In genomic region chr4:77695769-77696168, GRCh38 we compare ENCODE assay signal across 12 cellular contexts.
DNase-seq lines count a peak whose midpoint lies in the region; TF ChIP-seq lines count a peak whose summit lies in the region.
"Had no signal": no experiment of that assay in that cellular context is flagged by ENCODE, and none has a peak within 500 bp of the region (broad histone marks: within the 10 kb centered on the region; RNA-seq: fewer than 3 reads in every experiment).

No MANE protein-coding gene starts in this region.

- H3K27ac ChIP-seq in neural progenitor cell: no peak overlapping the region
- H3K27ac ChIP-seq: coronary artery, skin epidermis had no signal

- no peak overlapping the region for H3K4me2 ChIP-seq in neural progenitor cell

- peaks cover 19% of the 10 kb centered on the region for H3K4me1 Mint-ChIP-seq in neural progenitor cell
- H3K4me1 Mint-ChIP-seq in activated T-cell treated with anti-CD3 and anti-CD28 coated beads, Interleukin-2, amount 50 U/mL, for 24 hours (ENCODE audit: low read depth): peaks cover 3% of the 10 kb centered on the region
- H3K4me1 Mint-ChIP-seq in nephron progenitor cell: peaks cover 42% of the 10 kb centered on the region

- H3K27me3 Mint-ChIP-seq in neural progenitor cell (ENCODE audit: insufficient read depth, low read depth) (no peaks in the 10 kb centered on the region), nephron progenitor cell (ENCODE audit: low read depth, poor library complexity) (no peaks in the 10 kb centered on the region)
- H3K27me3 Mint-ChIP-seq in activated T-cell treated with anti-CD3 and anti-CD28 coated beads, Interleukin-2, amount 50 U/mL, for 24 hours: no peaks in the 10 kb centered on the region
- H3K27me3 Mint-ChIP-seq: stimulated activated naive CD8-positive, alpha-beta T cell treated with anti-CD3 and anti-CD28 coated beads, Interleukin-15, Interleukin-2, amounts not matched to agents 100 ng/mL and 50 ng/mL, for 24 hours had no signal

- no peaks in the 10 kb centered on the region for H3K79me2 ChIP-seq in neural progenitor cell (ENCODE audit: low read depth)

- H3K36me3 Mint-ChIP-seq in neural progenitor cell (no peaks in the 10 kb centered on the region), nephron progenitor cell (ENCODE audit: low read depth) (no peaks in the 10 kb centered on the region)
- H3K36me3 Mint-ChIP-seq in activated T-cell treated with anti-CD3 and anti-CD28 coated beads, Interleukin-2, amount 50 U/mL, for 24 hours (ENCODE audit: low read depth): no peaks in the 10 kb centered on the region

- H3K9me3 Mint-ChIP-seq in neural progenitor cell (no peaks in the 10 kb centered on the region), nephron progenitor cell (no peaks in the 10 kb centered on the region)
- H3K9me3 Mint-ChIP-seq in activated T-cell treated with anti-CD3 and anti-CD28 coated beads, Interleukin-2, amount 50 U/mL, for 24 hours: no peaks in the 10 kb centered on the region
- H3K9me3 Mint-ChIP-seq: stimulated activated naive CD8-positive, alpha-beta T cell treated with anti-CD3 and anti-CD28 coated beads, Interleukin-15, Interleukin-2, amounts not matched to agents 100 ng/mL and 50 ng/mL, for 24 hours had no signal

- peaks cover 16% of the 10 kb centered on the region for H3K4me1 ChIP-seq in neural progenitor cell

- no peaks in the 10 kb centered on the region for H4K20me1 ChIP-seq in neural progenitor cell (ENCODE audit: low read depth)

- H3K4me3 Mint-ChIP-seq in neural progenitor cell (no peak overlapping the region), nephron progenitor cell (no peak overlapping the region)
- H3K4me3 Mint-ChIP-seq in activated T-cell treated with anti-CD3 and anti-CD28 coated beads, Interleukin-2, amount 50 U/mL, for 24 hours: no peak overlapping the region
- H3K4me3 Mint-ChIP-seq: stimulated activated naive CD8-positive, alpha-beta T cell treated with anti-CD3 and anti-CD28 coated beads, Interleukin-15, Interleukin-2, amounts not matched to agents 100 ng/mL and 50 ng/mL, for 24 hours had no signal

- peaks cover 12% of the 10 kb centered on the region for H3F3A ChIP-seq in neural progenitor cell (ENCODE audit: low read depth)

- no peak overlapping the region for H3K9ac ChIP-seq in neural progenitor cell

- no peak overlapping the region for H3K4me3 ChIP-seq in neural progenitor cell
- H3K4me3 ChIP-seq: coronary artery, skin epidermis had no signal

- H2AFZ ChIP-seq in neural progenitor cell (replicated peaks): peak overlapping the region; percentile 6

- H3K27ac Mint-ChIP-seq in neural progenitor cell (no peak overlapping the region), nephron progenitor cell (no peak overlapping the region)
- H3K27ac Mint-ChIP-seq in activated T-cell treated with anti-CD3 and anti-CD28 coated beads, Interleukin-2, amount 50 U/mL, for 24 hours: no peak overlapping the region
- H3K27ac Mint-ChIP-seq: stimulated activated naive CD8-positive, alpha-beta T cell treated with anti-CD3 and anti-CD28 coated beads, Interleukin-15, Interleukin-2, amounts not matched to agents 100 ng/mL and 50 ng/mL, for 24 hours had no signal

- DNase-seq in GM03348 (ENCODE audit: low spot score) (peak; percentile 83), OCI-M1 (lab: John Stamatoyannopoulos, UW) (peak; percentile 10), dermis microvascular lymphatic vessel endothelial cell (ENCODE audit: low read depth in 2 of 2) (peak; percentile 16 to 88), neural progenitor cell (ENCODE audit: low spot score) (no peak), middle frontal gyrus (ENCODE audit: extremely low spot score, low spot score) (no peak), nephron progenitor cell (no peak), cardiac septum (ENCODE audit: low spot score) (no peak)
- no peak for DNase-seq in activated T-cell treated with anti-CD3 and anti-CD28 coated beads, Interleukin-2, amount 50 U/mL, for 24 hours
- DNase-seq: NCI-H187 treated with DMSO at 0.1 percent for 48 hours had no signal

- H3K27me3 ChIP-seq in neural progenitor cell: no peaks in the 10 kb centered on the region

- intact Hi-C loops in cardiac septum (cut with DNase I): no loop called here

- H3K36me3 ChIP-seq in neural progenitor cell: no peaks in the 10 kb centered on the region

- TF ChIP-seq CTCF in neural progenitor cell (IDR thresholded peaks at IDR 0.05) (no peak), nephron progenitor cell (IDR thresholded peaks at IDR 0.05) (no peak)

- no peaks in the 10 kb centered on the region for H3K9me3 ChIP-seq in neural progenitor cell (ENCODE audit: low read depth)

Comparison
In these comparisons a context has a peak if more than half of its experiments do, and no peak if none do; other contexts are left out.
1. DNase-seq: peak in GM03348 (single experiment), OCI-M1 (single experiment) and dermis microvascular lymphatic vessel endothelial cell (2 of 2); none in neural progenitor cell (single experiment), activated T-cell treated with anti-CD3 and anti-CD28 coated beads, Interleukin-2, amount 50 U/mL, for 24 hours (single experiment), middle frontal gyrus (single experiment), nephron progenitor cell (single experiment) and cardiac septum (single experiment).